15 cellular contexts compared by ENCODE assay signal in the genomic region with DNA sequence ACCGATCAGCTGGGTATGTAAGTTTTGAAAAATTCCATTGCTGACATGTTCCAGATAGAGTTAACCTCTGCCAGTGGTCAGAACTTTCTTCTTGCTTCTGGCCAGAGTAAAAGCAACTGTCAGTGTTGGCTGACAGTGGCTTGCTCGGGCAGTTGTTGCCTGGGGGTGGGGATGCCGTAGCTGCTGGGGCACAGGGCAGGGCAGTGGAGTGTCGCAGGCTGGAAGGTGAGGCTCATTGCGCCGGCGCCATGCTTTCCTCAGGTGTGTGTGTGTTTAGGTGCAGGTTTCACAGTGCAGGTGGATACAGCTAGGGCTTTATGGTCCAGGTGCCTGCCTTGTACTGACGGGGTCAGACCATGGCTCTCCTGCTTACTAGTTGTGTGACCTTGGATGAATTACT.
DNase-seq lines count a peak whose midpoint lies in the region; ATAC-seq and TF ChIP-seq lines count a peak whose summit lies in the region.
"Had no signal": no experiment of that assay in that cellular context is flagged by ENCODE, and none has a peak within 500 bp of the region (broad histone marks: within the 10 kb centered on the region; RNA-seq: fewer than 3 reads in every experiment).

No MANE protein-coding gene starts in this region.

- H3K9me3 Mint-ChIP-seq in WTC11, result peaks cover 6% of the 10 kb centered on the region; the same call in 1 of the 2 replicates

- no peaks in the 10 kb centered on the region for H3K4me1 Mint-ChIP-seq in WTC11

- no peaks in the 10 kb centered on the region for H3K9me3 ChIP-seq in cardiac muscle cell (ENCODE audit: low read depth)

- POLR2A ChIA-PET in WTC11 (lab: Charles Lee), result no interaction called here

- TF ChIP-seq CTCF in cardiac muscle cell (IDR thresholded peaks at IDR 0.05; ENCODE audit: low read depth, low read length), result no peak
- no peak for TF ChIP-seq CTCF in WTC11 (IDR thresholded peaks at IDR 0.05)

- peaks cover 6% of the 10 kb centered on the region for H3K4me1 ChIP-seq in cardiac muscle cell (ENCODE audit: low read depth)

- H3K27me3 Mint-ChIP-seq in WTC11 (ENCODE audit: low read depth), result no peaks in the 10 kb centered on the region

- ATAC-seq in Right ventricle myocardium superior (ENCODE audit: poor library complexity) (no peak), WTC11 (no peak), GM18511 (IDR thresholded peaks at IDR 0.05; ENCODE audit: unreplicated experiment) (no peak), GM19324 (IDR thresholded peaks at IDR 0.05; ENCODE audit: low FRiP score, unreplicated experiment) (no peak)

- DNase-seq in cardiac muscle cell (ENCODE audit: low read depth in 1 of 2, low spot score in 1 of 2) (no peak), Right ventricle myocardium superior (no peak), WTC11 (ENCODE audit: low spot score) (no peak), posterior vena cava (ENCODE audit: low spot score) (peak; percentile 43), T1000 (lab: John Stamatoyannopoulos, UW) (no peak)
- DNase-seq: DMS 273 treated with DMSO at 0.1 percent for 48 hours, GF-D8, NCI-H1105, NCI-H1694, NCI-H2107, NCI-H2227 treated with DMSO at 0.1 percent for 48 hours, NCI-H524 treated with DMSO at 0.1 percent for 48 hours had no signal

- H3K27me3 ChIP-seq in cardiac muscle cell, result no peaks in the 10 kb centered on the region

- no peak overlapping the region for H3K4me3 Mint-ChIP-seq in WTC11

- no peaks in the 10 kb centered on the region for H3K36me3 ChIP-seq in cardiac muscle cell

- H3K27ac ChIP-seq in cardiac muscle cell, result peak overlapping the region; percentile 29
- H3K27ac ChIP-seq: C4-2B had no signal

- intact Hi-C loops in Right ventricle myocardium superior (cut with DNase I), result no loop called here
- intact Hi-C loops in posterior vena cava (cut with DNase I), result no loop called here

- CTCF ChIA-PET in WTC11 (lab: Charles Lee), result interaction anchor here (1.1 to 1.3 kb wide), 2 partner anchors 38 to 128 kb away, joined by 3 to 5 read pairs; no protein-coding TSS in a partner anchor

- no peak overlapping the region for H3K27ac Mint-ChIP-seq in WTC11

- peaks cover 6% of the 10 kb centered on the region; the same call in 1 of the 2 replicates for H3K36me3 Mint-ChIP-seq in WTC11

- no peak overlapping the region for H3K4me3 ChIP-seq in cardiac muscle cell

TF ChIP-seq in WTC11, 78 proteins besides CTCF, POLR2A, EP300 and RAD21:
- TF ChIP-seq SOX15 (CRISPR knock-in tag; IDR thresholded peaks at IDR 0.05), result no peak
- TF ChIP-seq ZNF121 (CRISPR knock-in tag; IDR thresholded peaks at IDR 0.05), result 0 out of 2 replicates have a peak, but pooled peaks have one; percentile 19
- no peak for TF ChIP-seq IRF2 (CRISPR knock-in tag; IDR thresholded peaks at IDR 0.05; ENCODE audit: borderline replicate concordance, low read depth)
- no peak for TF ChIP-seq MYBL2 (CRISPR knock-in tag; IDR thresholded peaks at IDR 0.05)
TF ChIP-seq in WTC11: peak in this region for 1.
